Comparison of ENCODE assay signal across 8 cellular contexts in genomic region chr2:46601328-46601963, GRCh38. TPM values are rescaled to one million over a fixed set of nuclear protein-coding genes. Genes with fewer than 3 reads are reported as not detected.
DNase-seq lines count a peak whose midpoint lies in the region; ATAC-seq, FAIRE-seq and TF ChIP-seq lines count a peak whose summit lies in the region.

No MANE protein-coding gene starts in this region.

- H3K27me3 ChIP-seq in prostate gland (replicated peaks; ENCODE audit: insufficient read depth): no peaks in the 10 kb centered on the region

- whole genome bisulfite sequencing in prostate gland: 47% methylated on average over 2 of the region's 2 CpGs

- no peak overlapping the region for H3K4me3 ChIP-seq in prostate gland

- TF ChIP-seq CTCF in prostate gland (IDR thresholded peaks at IDR 0.05): peak in 3 of 4 experiments; percentile 52 to 58 (median 54)

- intact Hi-C loops in prostate gland (cut with DNase I): no loop called here

- ATAC-seq in GM21526 (IDR thresholded peaks at IDR 0.05; ENCODE audit: low FRiP score, unreplicated experiment): no peak
- no peak for ATAC-seq in stimulated activated naive CD8-positive, alpha-beta T cell treated with anti-CD3 and anti-CD28 coated beads, Interleukin-15, Interleukin-2, amounts not matched to agents 100 U/mL and 50 U/mL, for 24 hours
- ATAC-seq in HG02973 (IDR thresholded peaks at IDR 0.05; ENCODE audit: unreplicated experiment): no peak

- H3K36me3 ChIP-seq in prostate gland: no peaks in the 10 kb centered on the region

- no peak overlapping the region for H3K27ac ChIP-seq in prostate gland

- DNase-seq in MV-4-11 (lab: John Stamatoyannopoulos, UW) (peak; percentile 4), prostate gland (ENCODE audit: low spot score) (no peak)
- DNase-seq in stimulated activated CD4-positive, alpha-beta T cell treated with anti-CD3 and anti-CD28 coated beads, Interleukin-12 subunit alpha, Interleukin-12 subunit beta, amount 100 ng/mL, for 4 hours: no peak
- DNase-seq in stimulated activated naive CD8-positive, alpha-beta T cell treated with anti-CD3 and anti-CD28 coated beads, Interleukin-15, Interleukin-2, amounts not matched to agents 100 U/mL and 50 U/mL, for 24 hours: no peak

- no peaks in the 10 kb centered on the region for H3K4me1 ChIP-seq in prostate gland (replicated peaks)

- H3K9me3 ChIP-seq in prostate gland: no peaks in the 10 kb centered on the region

- no peak for TF ChIP-seq POLR2A in prostate gland (IDR thresholded peaks at IDR 0.05)

- FAIRE-seq in G401.6 (lab: Jason Lieb, UNC) (peak; percentile 91), endometrium (lab: Jason Lieb, UNC) (peak; percentile 48)

RNA-seq across cellular contexts. Expression of gene PIGF, which starts 15.4 kb away (rescaled TPM):
- 10 to 100 TPM; 21.9 to 26.6 TPM for total RNA-seq in prostate gland

RNA-seq across cellular contexts. Expression of gene CRIPT, which starts 15.6 kb away (rescaled TPM):
- 10 to 100 TPM; 16.9 to 18.6 TPM for total RNA-seq in prostate gland

RNA-seq across cellular contexts. Expression of gene ATP6V1E2, which starts 59.1 kb away (rescaled TPM):
- 10 to 100 TPM; 16.5 to 23.5 TPM for total RNA-seq in prostate gland

RNA-seq across cellular contexts. Expression of gene RHOQ, which starts 59.2 kb away (rescaled TPM):
- total RNA-seq in prostate gland: 10 to 100 TPM; 46.4 to 47.3 TPM
